12 cellular contexts compared by ENCODE assay signal in the genomic region with DNA sequence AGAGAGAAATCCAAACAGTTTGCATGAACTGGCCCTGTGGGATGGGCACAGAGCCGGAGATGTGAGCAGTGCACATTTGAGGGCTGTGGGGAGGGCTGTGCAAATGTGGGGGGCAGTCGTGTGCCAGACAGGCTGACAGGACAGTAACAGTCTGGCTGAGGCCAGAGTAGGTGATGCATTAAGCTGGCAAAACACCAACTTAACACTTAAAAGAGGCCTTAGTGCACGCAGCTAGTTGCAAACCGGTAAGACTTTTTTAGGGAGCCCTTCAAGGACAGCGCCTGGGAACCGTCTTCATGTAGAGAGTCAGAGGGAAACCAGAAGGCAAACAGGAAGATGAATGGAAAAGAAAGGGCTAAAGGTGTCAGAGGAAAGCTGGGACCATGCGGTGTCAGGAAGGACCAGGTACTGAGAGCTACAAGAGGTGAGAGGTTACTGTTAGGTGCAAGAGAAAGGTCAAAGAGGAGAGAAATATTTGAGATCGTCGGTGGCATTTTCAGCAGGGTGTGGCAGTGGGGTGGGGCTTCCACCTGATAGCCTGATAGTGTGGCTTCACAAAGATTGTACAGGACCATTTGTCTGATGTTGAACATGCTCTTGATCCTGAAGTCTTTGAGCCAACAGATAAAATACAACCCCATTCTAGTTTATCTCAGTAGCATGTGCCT. TPM values are rescaled to one million over a fixed set of nuclear protein-coding genes. Genes with fewer than 3 reads are reported as not detected.
DNase-seq lines count a peak whose midpoint lies in the region; ATAC-seq and TF ChIP-seq lines count a peak whose summit lies in the region.
"Had no signal": no experiment of that assay in that cellular context is flagged by ENCODE, and none has a peak within 500 bp of the region (broad histone marks: within the 10 kb centered on the region; RNA-seq: fewer than 3 reads in every experiment).

No MANE protein-coding gene starts in this region.

- H3K4me3 ChIP-seq in GM23248 = no peak overlapping the region
- H3K4me3 ChIP-seq in SK-N-MC = peak overlapping the region; percentile 52
- no peak overlapping the region for H3K4me3 ChIP-seq in parathyroid adenoma (ENCODE audit: low read depth, low read length)

- TF ChIP-seq CTCF in foreskin keratinocyte (conservative IDR thresholded peaks at IDR 0.05) = no peak
- no peak for TF ChIP-seq CTCF in parathyroid adenoma (IDR thresholded peaks at IDR 0.05)
- no peak for TF ChIP-seq CTCF in GM10266 (IDR thresholded peaks at IDR 0.05; ENCODE audit: control insufficient read depth, insufficient read depth, low read depth, missing control alignments)

- no peaks in the 10 kb centered on the region for H3K9me2 ChIP-seq in GM23248 (ENCODE audit: insufficient read depth)

- H3K4me2 ChIP-seq in GM23248 (ENCODE audit: unreplicated experiment) = no peak overlapping the region
- peak overlapping the region; percentile 28 for H3K4me2 ChIP-seq in parathyroid adenoma (ENCODE audit: low read length)

- H3K9ac ChIP-seq in GM23248 = no peak overlapping the region
- H3K9ac ChIP-seq in SK-N-MC (ENCODE audit: insufficient read length) = no peak overlapping the region
- no peak overlapping the region for H3K9ac ChIP-seq in parathyroid adenoma

- no peaks in the 10 kb centered on the region for H3F3A ChIP-seq in GM23248 (ENCODE audit: insufficient read depth)

- H3K9me3 ChIP-seq in GM23248 (ENCODE audit: low read depth) = no peaks in the 10 kb centered on the region
- H3K9me3 ChIP-seq in SK-N-MC (ENCODE audit: low read depth, low read length) = no peaks in the 10 kb centered on the region
- no peaks in the 10 kb centered on the region for H3K9me3 ChIP-seq in parathyroid adenoma (ENCODE audit: control insufficient read depth, low read length)

- peak; percentile 73 for ATAC-seq in foreskin keratinocyte
- ATAC-seq in GM19328 (IDR thresholded peaks at IDR 0.05; ENCODE audit: unreplicated experiment) = no peak
- no peak for ATAC-seq in GM21723 (IDR thresholded peaks at IDR 0.05; ENCODE audit: unreplicated experiment)

- in situ Hi-C loops in GM23248 (cut with MboI) = no loop called here

- 70% methylated on average over 9 of the region's 9 CpGs for WGBS in GM23248 (ENCODE audit: low coverage in 1 of 2, low lambda C conversion rate in 2 of 2, missing lambda C conversion rate in 2 of 2), 2 experiments

- H4K20me1 ChIP-seq in GM23248 (ENCODE audit: insufficient read depth) = no peaks in the 10 kb centered on the region

- H3K4me1 ChIP-seq in GM23248 (ENCODE audit: insufficient read depth) (peaks cover 12% of the 10 kb centered on the region), foreskin keratinocyte (peaks cover 18% of the 10 kb centered on the region), parathyroid adenoma (peaks cover 12% of the 10 kb centered on the region)

- no peaks in the 10 kb centered on the region for H3K79me2 ChIP-seq in GM23248 (ENCODE audit: insufficient read depth)
- H3K79me2 ChIP-seq in parathyroid adenoma = no peaks in the 10 kb centered on the region

- H3K36me3 ChIP-seq in GM23248 (ENCODE audit: low read depth) (no peaks in the 10 kb centered on the region), SK-N-MC (ENCODE audit: insufficient read depth, low read length) (no peaks in the 10 kb centered on the region), parathyroid adenoma (ENCODE audit: control insufficient read depth, insufficient read depth, low read length) (no peaks in the 10 kb centered on the region)

- DNase-seq in GM23248 (peak; percentile 40), SK-N-MC (ENCODE audit: low read depth, low spot score) (no peak), foreskin keratinocyte (peak in 1 of 2 donors; percentile 43), NCI-H1436 treated with DMSO at 0.1 percent for 48 hours (lab: John Stamatoyannopoulos, UW) (no peak), GM10266 (ENCODE audit: extremely low spot score) (no peak)
- DNase-seq: cortex of kidney, KBM-7, NCI-H345, posterior cingulate gyrus had no signal

- no peak overlapping the region for H2AFZ ChIP-seq in GM23248
- peak overlapping the region; percentile 64 for H2AFZ ChIP-seq in parathyroid adenoma

- H3K27me3 ChIP-seq in GM23248 (replicated peaks; ENCODE audit: insufficient read depth) = no peaks in the 10 kb centered on the region
- no peaks in the 10 kb centered on the region for H3K27me3 ChIP-seq in foreskin keratinocyte
- H3K27me3 ChIP-seq in parathyroid adenoma (ENCODE audit: control insufficient read depth, insufficient read depth, low read length) = no peaks in the 10 kb centered on the region

- H3K27ac ChIP-seq in GM23248 (no peak overlapping the region), SK-N-MC (peak overlapping the region; percentile 87), foreskin keratinocyte (no peak overlapping the region), parathyroid adenoma (peak overlapping the region; percentile 73)

RNA-seq across cellular contexts. Expression of a gene that starts 30.0 kb away (rescaled TPM):
- 39.0 and 54.4 TPM in 2 replicates for total RNA-seq in GM23248 (2014; rRNA removed; shearing (Covaris generic))
- polyA plus RNA-seq in GM23248 (2016; fragmentation: Nextera tagmentation; extraction: Ambion mirVana) = 36.5 and 37.0 TPM in 2 replicates
- 43.6 and 57.5 TPM in 2 replicates for total RNA-seq in foreskin keratinocyte
- polyA plus RNA-seq in foreskin keratinocyte = 12.9 and 13.7 TPM in 2 replicates

Comparison
In these comparisons a context has a peak if more than half of its experiments do, and no peak if none do; other contexts are left out.
1. H3K27ac ChIP-seq: peak in SK-N-MC (single experiment) and parathyroid adenoma (single experiment); none in GM23248 (single experiment) and foreskin keratinocyte (single experiment).